In genomic region chr15:77500986-77501385, GRCh38 we compare ENCODE assay signal across 1 cellular context.
TF ChIP-seq lines count a peak whose summit lies in the region.

No MANE protein-coding gene starts in this region.

TF ChIP-seq in GM12878, 131 proteins besides CTCF, POLR2A, EP300 and RAD21:
- TF ChIP-seq CUX1 (IDR thresholded peaks at IDR 0.05; ENCODE audit: insufficient replicate concordance, low read depth, low read length) (no peak), BRCA1 (IDR thresholded peaks at IDR 0.05; ENCODE audit: low read depth, low read length) (no peak), TCF3 (IDR thresholded peaks at IDR 0.05; ENCODE audit: borderline replicate concordance, insufficient read depth, low read depth, low read length) (no peak), BACH1 (IDR thresholded peaks at IDR 0.05; ENCODE audit: borderline replicate concordance) (no peak), PAX8 (IDR thresholded peaks at IDR 0.05) (no peak), RBBP5 (conservative IDR thresholded peaks at IDR 0.05) (no peak), JUND (IDR thresholded peaks at IDR 0.05; ENCODE audit: low read depth, low read length) (no peak), RFX5 (IDR thresholded peaks at IDR 0.05; ENCODE audit: low read depth, low read length) (no peak), CEBPB (IDR thresholded peaks at IDR 0.05; ENCODE audit: borderline replicate concordance in 1 of 2, low read depth in 2 of 2, low read length in 2 of 2) (no peak), SMARCA5 (IDR thresholded peaks at IDR 0.05) (no peak)
- TF ChIP-seq, protein P1, sequence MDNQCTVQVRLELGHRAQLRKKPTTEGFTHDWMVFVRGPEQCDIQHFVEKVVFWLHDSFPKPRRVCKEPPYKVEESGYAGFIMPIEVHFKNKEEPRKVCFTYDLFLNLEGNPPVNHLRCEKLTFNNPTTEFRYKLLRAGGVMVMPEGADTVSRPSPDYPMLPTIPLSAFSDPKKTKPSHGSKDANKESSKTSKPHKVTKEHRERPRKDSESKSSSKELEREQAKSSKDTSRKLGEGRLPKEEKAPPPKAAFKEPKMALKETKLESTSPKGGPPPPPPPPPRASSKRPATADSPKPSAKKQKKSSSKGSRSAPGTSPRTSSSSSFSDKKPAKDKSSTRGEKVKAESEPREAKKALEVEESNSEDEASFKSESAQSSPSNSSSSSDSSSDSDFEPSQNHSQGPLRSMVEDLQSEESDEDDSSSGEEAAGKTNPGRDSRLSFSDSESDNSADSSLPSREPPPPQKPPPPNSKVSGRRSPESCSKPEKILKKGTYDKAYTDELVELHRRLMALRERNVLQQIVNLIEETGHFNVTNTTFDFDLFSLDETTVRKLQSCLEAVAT (IDR thresholded peaks at IDR 0.05) = no peak
